19 cellular contexts compared by ENCODE assay signal in the genomic region with DNA sequence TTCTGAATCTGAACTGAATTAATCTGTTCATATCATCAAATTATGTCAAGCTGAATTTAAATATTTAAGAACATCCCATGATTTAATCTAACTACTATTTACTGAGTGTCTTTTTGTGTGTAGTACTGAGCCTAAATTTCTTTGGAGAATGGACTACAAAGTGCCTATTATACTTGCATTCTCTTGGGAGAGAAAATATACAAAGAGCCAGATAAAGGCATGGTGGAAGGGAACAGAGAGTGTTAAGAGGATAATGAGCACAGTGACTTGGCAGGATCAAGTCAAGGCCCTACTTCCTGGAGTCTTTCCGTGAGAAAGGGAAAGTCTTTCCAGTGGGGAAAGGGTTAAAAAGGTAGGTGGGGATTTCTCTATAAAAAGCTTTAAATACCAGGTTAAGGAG.
"Had no signal": no experiment of that assay in that cellular context is flagged by ENCODE, and none has a peak within 500 bp of the region (broad histone marks: within the 10 kb centered on the region; RNA-seq: fewer than 3 reads in every experiment).

No MANE protein-coding gene starts in this region.

- H3K9me3 Mint-ChIP-seq: activated CD4-positive, alpha-beta T cell treated with anti-CD3 and anti-CD28 coated beads, Interleukin-2, amount 10 ng/mL, durations not matched to agents 7 days and 5 days; activated naive CD4-positive, alpha-beta T cell treated with anti-CD3 and anti-CD28 coated beads, Interleukin-2, amount 10 ng/mL, durations not matched to agents 7 days and 5 days; immature natural killer cell; nephron had no signal

- H3K27ac ChIP-seq: coronary artery, left ventricle myocardium inferior, right atrium auricular region, tibial nerve had no signal

- H3K9me3 ChIP-seq: left ventricle myocardium inferior, right atrium auricular region, tibial nerve had no signal

- H3K4me3 ChIP-seq: coronary artery, left ventricle myocardium inferior, right atrium auricular region, tibial nerve had no signal

- H3K27me3 ChIP-seq: right atrium auricular region, tibial nerve had no signal

- H3K27me3 Mint-ChIP-seq: activated CD4-positive, alpha-beta T cell treated with anti-CD3 and anti-CD28 coated beads, Interleukin-2, amount 10 ng/mL, durations not matched to agents 7 days and 5 days; activated naive CD4-positive, alpha-beta T cell treated with anti-CD3 and anti-CD28 coated beads, Interleukin-2, amount 10 ng/mL, durations not matched to agents 7 days and 5 days had no signal

- H3K4me1 Mint-ChIP-seq: nephron had no signal

- ATAC-seq: stimulated activated naive CD8-positive, alpha-beta T cell treated with anti-CD3 and anti-CD28 coated beads, Interleukin-15, Interleukin-2, amounts not matched to agents 100 U/mL and 50 U/mL, for 24 hours had no signal

- H3K4me3 Mint-ChIP-seq: activated CD4-positive, alpha-beta T cell treated with anti-CD3 and anti-CD28 coated beads, Interleukin-2, amount 10 ng/mL, durations not matched to agents 7 days and 5 days; activated naive CD4-positive, alpha-beta T cell treated with anti-CD3 and anti-CD28 coated beads, Interleukin-2, amount 10 ng/mL, durations not matched to agents 7 days and 5 days; immature natural killer cell; nephron had no signal

- H3K27ac Mint-ChIP-seq: activated CD4-positive, alpha-beta T cell treated with anti-CD3 and anti-CD28 coated beads, Interleukin-2, amount 10 ng/mL, durations not matched to agents 7 days and 5 days; activated naive CD4-positive, alpha-beta T cell treated with anti-CD3 and anti-CD28 coated beads, Interleukin-2, amount 10 ng/mL, durations not matched to agents 7 days and 5 days; nephron had no signal

- DNase-seq: activated CD4-positive, alpha-beta T cell treated with anti-CD3 and anti-CD28 coated beads, Interleukin-2, amount 10 ng/mL, durations not matched to agents 7 days and 5 days; activated naive CD4-positive, alpha-beta T cell treated with anti-CD3 and anti-CD28 coated beads, Interleukin-2, amount 10 ng/mL, durations not matched to agents 7 days and 5 days; amygdala; caudate nucleus; erythroblast; immature natural killer cell; kidney glomerular epithelial cell; left ventricle myocardium inferior; mammary epithelial cell; midbrain; stimulated activated CD4-positive, alpha-beta T cell treated with anti-CD3 and anti-CD28 coated beads, Interleukin-2, amount 100 ng/mL, for 24 hours; stimulated activated naive CD8-positive, alpha-beta T cell treated with anti-CD3 and anti-CD28 coated beads, Interleukin-15, Interleukin-2, amounts not matched to agents 100 U/mL and 50 U/mL, for 24 hours; substantia nigra; T-helper 1 cell; T-helper 9 cell had no signal
